In the genomic region with DNA sequence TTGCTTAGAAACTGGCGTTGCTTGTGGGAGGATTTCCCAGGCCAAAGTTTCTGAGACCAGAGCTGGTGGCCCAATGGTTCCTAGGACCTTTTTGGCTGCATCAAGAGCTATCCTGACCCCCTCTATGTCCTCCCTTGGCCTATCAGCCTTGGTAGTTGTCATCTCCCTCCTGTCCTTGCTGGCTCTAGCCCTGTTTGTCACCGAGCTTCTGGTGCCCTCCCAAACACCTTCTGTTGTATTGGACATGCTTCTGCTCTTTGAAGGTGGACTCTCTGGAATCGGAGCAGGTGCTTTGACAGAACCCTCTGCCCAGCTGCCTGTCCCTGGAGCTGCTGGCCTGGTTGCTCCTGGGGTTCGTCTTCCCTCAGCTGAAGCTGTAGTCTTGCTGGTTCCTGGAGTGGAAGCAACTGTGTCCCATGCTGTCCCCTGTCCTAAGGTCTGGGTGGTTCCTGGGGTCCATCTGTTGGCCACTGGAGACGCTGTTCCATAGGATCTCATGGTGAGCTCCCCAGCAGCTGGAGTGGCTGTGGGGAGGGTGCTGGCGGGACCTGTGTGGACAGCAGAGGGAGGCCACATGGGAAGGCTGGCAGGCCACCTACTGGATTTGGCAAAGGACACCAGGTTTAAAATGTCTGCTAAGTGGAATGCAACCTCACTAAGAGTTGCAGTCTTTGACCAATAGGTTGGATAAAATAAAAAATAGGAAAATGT, we compare ENCODE assay signal across 19 cellular contexts. TPM values are rescaled to one million over a fixed set of nuclear protein-coding genes. Genes with fewer than 3 reads are reported as not detected.
"Had no signal": no experiment of that assay in that cellular context is flagged by ENCODE, and none has a peak within 500 bp of the region (broad histone marks: within the 10 kb centered on the region; RNA-seq: fewer than 3 reads in every experiment).

No MANE protein-coding gene starts in this region.

- H3K4me1 ChIP-seq: ascending aorta, left ventricle myocardium inferior, testis had no signal

- H3K36me3 ChIP-seq: ascending aorta, left ventricle myocardium inferior had no signal

- H3K27me3 ChIP-seq: ascending aorta, testis had no signal

- H3K27ac ChIP-seq: ascending aorta, coronary artery, left ventricle myocardium inferior, testis had no signal

- ATAC-seq: activated CD4-positive, CD25-positive, alpha-beta regulatory T cell treated with anti-CD3 and anti-CD28 coated beads, Interleukin-2, amount 50 U/mL, for 24 hours; stimulated activated naive CD8-positive, alpha-beta T cell treated with anti-CD3 and anti-CD28 coated beads, Interleukin-15, amount 100 ng/mL, for 72 hours had no signal

- H3K4me3 ChIP-seq: ascending aorta, coronary artery, left ventricle myocardium inferior, testis had no signal

- H3K9me3 ChIP-seq: ascending aorta, left ventricle myocardium inferior, testis had no signal

- DNase-seq: activated CD4-positive, alpha-beta T cell treated with anti-CD3 and anti-CD28 coated beads, Interleukin-2, amount 10 ng/mL, durations not matched to agents 7 days and 5 days; activated CD8-positive, alpha-beta memory T cell treated with anti-CD3 and anti-CD28 coated beads, Interleukin-2, amount 50 U/mL, for 4 hours; activated effector memory CD4-positive, alpha-beta T cell treated with Interleukin-2 at 50 U/mL for 16 hours; activated T-cell treated with anti-CD3 and anti-CD28 coated beads, Interleukin-2, amount 50 U/mL, for 48 hours; erythroblast; foreskin melanocyte; left ventricle myocardium inferior; stimulated activated naive CD8-positive, alpha-beta T cell treated with anti-CD3 and anti-CD28 coated beads, Interleukin-15, amount 100 ng/mL, for 72 hours; T-helper 9 cell; testis had no signal

RNA-seq across cellular contexts. Expression of gene FCAMR, which starts 9.4 kb away (rescaled TPM):
- total RNA-seq: activated CD4-positive, alpha-beta T cell treated with anti-CD3 and anti-CD28 coated beads, Interleukin-2, amount 10 ng/mL, durations not matched to agents 7 days and 5 days; ascending aorta; kidney epithelial cell; left ventricle myocardium inferior; mononuclear cell; neural crest cell; osteoblast; progenitor cell of endocrine pancreas; skeletal muscle tissue had no signal

RNA-seq across cellular contexts. Expression of gene PIGR, which starts 14.6 kb away (rescaled TPM):
- total RNA-seq: activated CD4-positive, alpha-beta T cell treated with anti-CD3 and anti-CD28 coated beads, Interleukin-2, amount 10 ng/mL, durations not matched to agents 7 days and 5 days; kidney epithelial cell; mononuclear cell; neural crest cell; osteoblast; progenitor cell of endocrine pancreas; testis had no signal

RNA-seq across cellular contexts. Expression of gene FCMR, which starts 39.1 kb away (rescaled TPM):
- total RNA-seq: neural crest cell, osteoblast, progenitor cell of endocrine pancreas had no signal
